24 cellular contexts compared by ENCODE assay signal in genomic region chr7:157846281-157846680, GRCh38.
DNase-seq lines count a peak whose midpoint lies in the region; ATAC-seq, FAIRE-seq and TF ChIP-seq lines count a peak whose summit lies in the region.
"Had no signal": no experiment of that assay in that cellular context is flagged by ENCODE, and none has a peak within 500 bp of the region (broad histone marks: within the 10 kb centered on the region; RNA-seq: fewer than 3 reads in every experiment).

No MANE protein-coding gene starts in this region.

- H3K27ac ChIP-seq in upper lobe of right lung (no peak overlapping the region), HepG2 (ENCODE audit: extremely low read length, insufficient read depth, low read length) (no peak overlapping the region)
- H3K27ac ChIP-seq: C4-2B, GM23248, SJCRH30 had no signal

- TF ChIP-seq CTCF in upper lobe of right lung (IDR thresholded peaks at IDR 0.05) (no peak), HepG2 (CRISPR knock-in tag; IDR thresholded peaks at IDR 0.05) (no peak)

- intact Hi-C loops in activated CD4-positive, alpha-beta memory T cell treated with anti-CD3 and anti-CD28 coated beads for 36 hours (cut with micrococcal nuclease), result no loop called here
- intact Hi-C loops in upper lobe of right lung (cut with DNase I), result no loop called here
- intact Hi-C loops in HepG2 (cut with micrococcal nuclease; ENCODE audit: unreplicated experiment), result no loop called here

- WGBS in HepG2 (ENCODE audit: low lambda C conversion rate), result 68% methylated on average over 13 of the region's 13 CpGs

- CTCF ChIA-PET in activated CD4-positive, alpha-beta memory T cell treated with anti-CD3 and anti-CD28 coated beads for 36 hours (lab: Charles Lee), result no interaction called here
- CTCF ChIA-PET in activated CD4-positive, alpha-beta memory T cell treated with anti-CD3 and anti-CD28 coated beads, Interleukin-2, amount 10 ng/mL, durations not matched to agents 7 days and 5 days (lab: Charles Lee), result no interaction called here
- CTCF ChIA-PET in HepG2 (lab: Yijun Ruan, JAX; ENCODE audit: low intra/inter-chr PET ratio, low total read pairs), result no interaction called here

- no peak for TF ChIP-seq EP300 in HepG2 (IDR thresholded peaks at IDR 0.05; ENCODE audit: low read depth in 2 of 2, low read length in 2 of 2)
- TF ChIP-seq EP300 in HepG2 (CRISPR knock-in tag; IDR thresholded peaks at IDR 0.05; ENCODE audit: borderline replicate concordance), result no peak

- peak; percentile 19 for DNase-seq in activated CD4-positive, alpha-beta memory T cell treated with anti-CD3 and anti-CD28 coated beads for 36 hours
- DNase-seq in activated CD4-positive, alpha-beta memory T cell treated with anti-CD3 and anti-CD28 coated beads, Interleukin-2, amount 10 ng/mL, durations not matched to agents 7 days and 5 days, result no peak
- peak; percentile 49 to 57 for DNase-seq in NCI-H187 (lab: John Stamatoyannopoulos, UW)
- peak; percentile 23 for DNase-seq in upper lobe of right lung
- no peak for DNase-seq in RPMI8226
- DNase-seq in HepG2 (ENCODE audit: low spot score), result no peak
- DNase-seq: AML-193, Calu3, GM23248, HFFc6, IMR-90, KG1, MG63, NCI-H2081, NCI-H2227 treated with DMSO at 0.1 percent for 48 hours, NCI-H526 treated with DMSO at 0.1 percent for 48 hours, SJCRH30 had no signal

- H3K79me2 ChIP-seq in HepG2 (ENCODE audit: insufficient read depth, low read length), result no peaks in the 10 kb centered on the region

- ATAC-seq in activated T-helper 17 cell treated with anti-CD3 and anti-CD28 coated beads, Interleukin-2, amount 50 U/mL, for 72 hours (replicated peaks), result peak; percentile 58
- ATAC-seq in upper lobe of right lung, result no peak
- ATAC-seq in HepG2, result no peak
- no peak for ATAC-seq in HG03025 (IDR thresholded peaks at IDR 0.05; ENCODE audit: low FRiP score, unreplicated experiment)
- ATAC-seq: Right ventricle myocardium inferior had no signal

- H3K27ac Mint-ChIP-seq in activated CD4-positive, alpha-beta memory T cell treated with anti-CD3 and anti-CD28 coated beads for 36 hours, result no peak overlapping the region
- no peak overlapping the region for H3K27ac Mint-ChIP-seq in activated CD4-positive, alpha-beta memory T cell treated with anti-CD3 and anti-CD28 coated beads, Interleukin-2, amount 10 ng/mL, durations not matched to agents 7 days and 5 days
- no peak overlapping the region for H3K27ac Mint-ChIP-seq in activated T-helper 17 cell treated with anti-CD3 and anti-CD28 coated beads, Interleukin-2, amount 50 U/mL, for 72 hours
- H3K27ac Mint-ChIP-seq: HFFc6 had no signal

- peaks cover 7% of the 10 kb centered on the region for H3K4me1 Mint-ChIP-seq in activated CD4-positive, alpha-beta memory T cell treated with anti-CD3 and anti-CD28 coated beads for 36 hours (ENCODE audit: low read depth)
- peaks cover 2% of the 10 kb centered on the region for H3K4me1 Mint-ChIP-seq in activated CD4-positive, alpha-beta memory T cell treated with anti-CD3 and anti-CD28 coated beads, Interleukin-2, amount 10 ng/mL, durations not matched to agents 7 days and 5 days
- H3K4me1 Mint-ChIP-seq in activated T-helper 17 cell treated with anti-CD3 and anti-CD28 coated beads, Interleukin-2, amount 50 U/mL, for 72 hours, result peaks cover under 1% of the 10 kb centered on the region

- peaks cover 5% of the 10 kb centered on the region for H3K27me3 Mint-ChIP-seq in activated CD4-positive, alpha-beta memory T cell treated with anti-CD3 and anti-CD28 coated beads for 36 hours
- H3K27me3 Mint-ChIP-seq in activated CD4-positive, alpha-beta memory T cell treated with anti-CD3 and anti-CD28 coated beads, Interleukin-2, amount 10 ng/mL, durations not matched to agents 7 days and 5 days, result no peaks in the 10 kb centered on the region
- H3K27me3 Mint-ChIP-seq in activated T-helper 17 cell treated with anti-CD3 and anti-CD28 coated beads, Interleukin-2, amount 50 U/mL, for 72 hours, result peaks cover 3% of the 10 kb centered on the region

- in situ Hi-C loops in HepG2 (cut with HindIII; ENCODE audit: extremely low pct_ligation_motif_present, low pct_unique_long_range_greater_than_20kb), result no loop called here

- no peak for TF ChIP-seq POLR2A in HepG2 (IDR thresholded peaks at IDR 0.05; ENCODE audit: insufficient read depth in 1 of 2, low read depth in 2 of 2, low read length in 2 of 2)

- no peaks in the 10 kb centered on the region for H3K9me3 Mint-ChIP-seq in activated CD4-positive, alpha-beta memory T cell treated with anti-CD3 and anti-CD28 coated beads for 36 hours
- no peaks in the 10 kb centered on the region for H3K9me3 Mint-ChIP-seq in activated CD4-positive, alpha-beta memory T cell treated with anti-CD3 and anti-CD28 coated beads, Interleukin-2, amount 10 ng/mL, durations not matched to agents 7 days and 5 days
- no peaks in the 10 kb centered on the region for H3K9me3 Mint-ChIP-seq in activated T-helper 17 cell treated with anti-CD3 and anti-CD28 coated beads, Interleukin-2, amount 50 U/mL, for 72 hours

- BruUV-seq in HepG2 (replicated peaks; lab: Mats Ljungman, UMichigan), result no TSS peak

- H3K36me3 Mint-ChIP-seq in activated CD4-positive, alpha-beta memory T cell treated with anti-CD3 and anti-CD28 coated beads for 36 hours, result no peaks in the 10 kb centered on the region
- no peaks in the 10 kb centered on the region for H3K36me3 Mint-ChIP-seq in activated CD4-positive, alpha-beta memory T cell treated with anti-CD3 and anti-CD28 coated beads, Interleukin-2, amount 10 ng/mL, durations not matched to agents 7 days and 5 days (ENCODE audit: low read depth)
- no peaks in the 10 kb centered on the region for H3K36me3 Mint-ChIP-seq in activated T-helper 17 cell treated with anti-CD3 and anti-CD28 coated beads, Interleukin-2, amount 50 U/mL, for 72 hours (ENCODE audit: low read depth)

- no peak overlapping the region for H2AFZ ChIP-seq in HepG2 (ENCODE audit: low read length)
- H2AFZ ChIP-seq: GM23248 had no signal

- H3K9me3 ChIP-seq in upper lobe of right lung (no peaks in the 10 kb centered on the region), HepG2 (ENCODE audit: low read length) (no peaks in the 10 kb centered on the region)
- H3K9me3 ChIP-seq: HAP-1, MG63, SJCRH30 had no signal

- peaks cover 13% of the 10 kb centered on the region; the same call in 1 of the 2 replicates for H4K20me1 ChIP-seq in HepG2 (ENCODE audit: insufficient read depth, low read length)

- H3K4me3 ChIP-seq in upper lobe of right lung, result no peak overlapping the region
- no peak overlapping the region for H3K4me3 ChIP-seq in HepG2 (replicated peaks in 1 of 3; ENCODE audit: insufficient read depth in 1 of 3, low read depth in 2 of 3, low read length in 3 of 3)
- H3K4me3 ChIP-seq: GM23248, HAP-1, MG63, SJCRH30 had no signal

- H3K4me2 ChIP-seq in HepG2 (ENCODE audit: low read depth, low read length), result no peak overlapping the region

- no peak for FAIRE-seq in HepG2 (lab: Jason Lieb, UNC)
- FAIRE-seq: A204.1, RCC 7860 had no signal

- H3K36me3 ChIP-seq in upper lobe of right lung (no peaks in the 10 kb centered on the region), HepG2 (replicated peaks in 1 of 2; ENCODE audit: control insufficient read depth in 1 of 2, insufficient read depth in 2 of 2, low read length in 2 of 2) (no peaks in the 10 kb centered on the region)
- H3K36me3 ChIP-seq: HAP-1, MG63, SJCRH30 had no signal

- no peak overlapping the region for H3K9ac ChIP-seq in HepG2 (ENCODE audit: insufficient read depth, low read depth, low read length)
- H3K9ac ChIP-seq: GM23248 had no signal

- H3K4me1 ChIP-seq in upper lobe of right lung (no peaks in the 10 kb centered on the region), HepG2 (ENCODE audit: insufficient read depth, low read length) (peaks cover under 1% of the 10 kb centered on the region; the same call in 1 of the 2 replicates)
- H3K4me1 ChIP-seq: HAP-1, SJCRH30 had no signal

- POLR2A ChIA-PET in activated CD4-positive, alpha-beta memory T cell treated with anti-CD3 and anti-CD28 coated beads for 36 hours (lab: Charles Lee), result no interaction called here
- POLR2A ChIA-PET in activated CD4-positive, alpha-beta memory T cell treated with anti-CD3 and anti-CD28 coated beads, Interleukin-2, amount 10 ng/mL, durations not matched to agents 7 days and 5 days (lab: Charles Lee), result interaction anchor here (0.6 kb wide), 1 partner anchor 27 kb away, joined by 3 read pairs; no protein-coding TSS in a partner anchor
- POLR2A ChIA-PET in HepG2 (lab: Yijun Ruan, JAX), result no interaction called here

- TF ChIP-seq RAD21 in HepG2 (CRISPR knock-in tag; IDR thresholded peaks at IDR 0.05), result no peak

- H3K27me3 ChIP-seq in upper lobe of right lung (peaks cover 8% of the 10 kb centered on the region), HepG2 (ENCODE audit: control insufficient read depth in 1 of 2, insufficient read depth in 2 of 2, low read length in 2 of 2) (peaks cover 3 to 39% of the 10 kb centered on the region in 2 experiments; a peak in 4 of 5 replicates)
- H3K27me3 ChIP-seq: MG63 had no signal

- no peak overlapping the region for H3K4me3 Mint-ChIP-seq in activated CD4-positive, alpha-beta memory T cell treated with anti-CD3 and anti-CD28 coated beads for 36 hours
- no peak overlapping the region for H3K4me3 Mint-ChIP-seq in activated CD4-positive, alpha-beta memory T cell treated with anti-CD3 and anti-CD28 coated beads, Interleukin-2, amount 10 ng/mL, durations not matched to agents 7 days and 5 days
- H3K4me3 Mint-ChIP-seq in activated T-helper 17 cell treated with anti-CD3 and anti-CD28 coated beads, Interleukin-2, amount 50 U/mL, for 72 hours, result no peak overlapping the region
- H3K4me3 Mint-ChIP-seq: HFFc6 had no signal

TF ChIP-seq in HepG2, 621 proteins besides CTCF, POLR2A, EP300 and RAD21 (continues in another document):
- TF ChIP-seq MEIS1 (CRISPR knock-in tag; IDR thresholded peaks at IDR 0.05; ENCODE audit: borderline replicate concordance) (no peak), ZFP37 (CRISPR knock-in tag; IDR thresholded peaks at IDR 0.05; ENCODE audit: borderline replicate concordance) (no peak), JARID2 (CRISPR knock-in tag; IDR thresholded peaks at IDR 0.05; ENCODE audit: insufficient replicate concordance) (no peak)

Comparison
In these comparisons a context has a peak if more than half of its experiments do, and no peak if none do; other contexts are left out.
1. DNase-seq: peak in activated CD4-positive, alpha-beta memory T cell treated with anti-CD3 and anti-CD28 coated beads for 36 hours (single experiment), NCI-H187 (2 of 2) and upper lobe of right lung (single experiment); none in activated CD4-positive, alpha-beta memory T cell treated with anti-CD3 and anti-CD28 coated beads, Interleukin-2, amount 10 ng/mL, durations not matched to agents 7 days and 5 days (single experiment), RPMI8226 (single experiment) and HepG2 (single experiment).